Comparison of ENCODE assay signal across 10 cellular contexts in the genomic region with DNA sequence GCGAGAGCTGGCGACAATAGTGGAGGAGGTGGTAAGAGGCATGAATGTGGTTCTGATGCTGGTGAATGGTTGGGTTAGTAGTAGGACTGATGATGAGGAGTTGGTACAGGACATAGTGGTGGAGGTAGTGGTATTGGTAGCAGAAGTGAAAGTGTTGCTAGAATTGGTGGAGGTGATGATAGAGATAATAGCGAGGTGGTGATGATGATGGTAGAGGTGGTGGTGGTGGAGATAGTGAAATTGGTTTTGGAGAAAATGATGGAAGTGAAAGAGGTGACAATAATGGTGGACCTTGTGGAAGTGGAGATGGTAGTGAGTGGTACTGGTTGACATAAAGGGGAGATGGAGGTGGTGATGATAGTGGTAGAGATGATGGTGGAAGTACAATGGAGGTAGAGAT.
"Had no signal": no experiment of that assay in that cellular context is flagged by ENCODE, and none has a peak within 500 bp of the region (broad histone marks: within the 10 kb centered on the region; RNA-seq: fewer than 3 reads in every experiment).

No MANE protein-coding gene starts in this region.

- H3K27me3 Mint-ChIP-seq: IgD-negative memory B cell had no signal

- H3K4me1 Mint-ChIP-seq: GM23338, H9, IgD-negative memory B cell had no signal

- ATAC-seq: GM23338 had no signal

- H3K27ac Mint-ChIP-seq: GM23338, H9, HFFc6, IgD-negative memory B cell had no signal

- H3K4me3 Mint-ChIP-seq: GM23338, H9, HFFc6, IgD-negative memory B cell had no signal

- H3K27ac ChIP-seq: HL-60, KMS-11 had no signal

- H2AFZ ChIP-seq: GM23338 had no signal

- H3K9me3 Mint-ChIP-seq: GM23338, H9 had no signal

- H3K4me3 ChIP-seq: GM23338 had no signal

- DNase-seq: H9, HCEC 1CT, HFFc6, KBM-7 had no signal

- H3K36me3 Mint-ChIP-seq: IgD-negative memory B cell had no signal

- H3K4me2 ChIP-seq: GM23338, KMS-11 had no signal

- FAIRE-seq: H1, H54 had no signal

- H3K9ac ChIP-seq: KMS-11 had no signal
